Comparison of ENCODE assay signal across 23 cellular contexts in the genomic region with DNA sequence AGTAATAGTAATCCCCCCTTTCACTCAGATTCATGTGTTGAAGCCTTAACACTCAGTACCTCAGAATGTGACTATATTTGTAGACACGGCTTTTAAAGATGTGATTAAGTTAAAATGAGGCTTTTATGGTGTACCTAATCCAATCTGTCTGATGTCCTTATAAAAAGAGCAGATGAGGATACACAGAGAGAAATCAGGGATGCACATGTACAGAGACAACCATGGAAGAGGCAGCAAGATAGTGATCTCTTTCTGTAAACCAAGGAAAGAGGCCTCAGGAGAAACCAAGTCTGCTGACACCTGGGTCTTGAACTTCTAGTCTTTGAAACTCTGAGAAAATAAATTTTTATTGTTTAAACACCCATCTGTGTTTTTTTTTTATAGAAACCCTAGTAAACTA. TPM values are rescaled to one million over a fixed set of nuclear protein-coding genes. Genes with fewer than 3 reads are reported as not detected.
DNase-seq lines count a peak whose midpoint lies in the region; ATAC-seq and TF ChIP-seq lines count a peak whose summit lies in the region.
"Had no signal": no experiment of that assay in that cellular context is flagged by ENCODE, and none has a peak within 500 bp of the region (broad histone marks: within the 10 kb centered on the region; RNA-seq: fewer than 3 reads in every experiment).

No MANE protein-coding gene starts in this region.

- H3K4me2 ChIP-seq in SK-N-SH, result no peak overlapping the region
- H3K4me2 ChIP-seq: BLaER1 had no signal

- H3K9me2 ChIP-seq in SK-N-SH, result no peaks in the 10 kb centered on the region

- TF ChIP-seq RAD21 in SK-N-SH (IDR thresholded peaks at IDR 0.05; ENCODE audit: low read length), result no peak

- peak in 1 of 2 experiments; percentile 53; a peak in 1 of 4 replicates for TF ChIP-seq EP300 in SK-N-SH (IDR thresholded peaks at IDR 0.05; ENCODE audit: borderline replicate concordance in 1 of 2, low read depth in 1 of 2, low read length in 1 of 2)

- no peaks in the 10 kb centered on the region for H4K20me1 ChIP-seq in SK-N-SH (ENCODE audit: insufficient read depth)
- H4K20me1 ChIP-seq: BLaER1 had no signal

- no peak for TF ChIP-seq CTCF in SK-N-SH (IDR thresholded peaks at IDR 0.05)

- POLR2A ChIA-PET in SK-N-SH (lab: Yijun Ruan, JAX), result no interaction called here

- H3K79me2 ChIP-seq in SK-N-SH (ENCODE audit: insufficient read depth), result no peaks in the 10 kb centered on the region

- peaks cover 0 to 4% of the 10 kb centered on the region in 2 experiments; a peak in 2 of 4 replicates for H3K4me1 ChIP-seq in SK-N-SH (ENCODE audit: control insufficient read depth in 1 of 2, insufficient read depth in 2 of 2, low read depth in 1 of 2, low read length in 1 of 2)
- H3K4me1 ChIP-seq: BE2C had no signal

- CTCF ChIA-PET in SK-N-SH (lab: Yijun Ruan, JAX), result no interaction called here

- H3K9me3 ChIP-seq in SK-N-SH, result peaks cover 17% of the 10 kb centered on the region; the same call in 1 of the 2 replicates
- H3K9me3 ChIP-seq: BE2C had no signal

- H3K36me3 ChIP-seq in SK-N-SH (replicated peaks in 1 of 2; ENCODE audit: control insufficient read depth in 1 of 2, insufficient read depth in 2 of 2, low read length in 1 of 2), result no peaks in the 10 kb centered on the region
- H3K36me3 ChIP-seq: BE2C, BLaER1 had no signal

- no peak overlapping the region for H3K4me3 ChIP-seq in SK-N-SH (ENCODE audit: low read depth in 2 of 2, low read length in 1 of 2)
- H3K4me3 ChIP-seq: BLaER1, GM12878 had no signal

- H2AFZ ChIP-seq in SK-N-SH (ENCODE audit: low read depth), result no peak overlapping the region; the same call in 1 of the 2 replicates

- ATAC-seq in SK-N-SH treated with all-trans-retinoic acid at 6 μM for 48 hours (no peak), GM19452 (IDR thresholded peaks at IDR 0.05; ENCODE audit: unreplicated experiment) (no peak), HG03139 (IDR thresholded peaks at IDR 0.05; ENCODE audit: unreplicated experiment) (no peak)
- ATAC-seq: GM12878 had no signal

- 27% methylated on average over 1 of the region's 1 CpG for WGBS in SK-N-SH (ENCODE audit: low lambda C conversion rate)

- DNase-seq in SK-N-SH (no peak), SK-N-DZ (ENCODE audit: low spot score) (peak; percentile 95)
- DNase-seq: 8988T; ACHN; BE2C; C1 segment of cervical spinal cord; CD4-positive, alpha-beta memory T cell; CD4-positive, CD25-positive, alpha-beta regulatory T cell; CD8-positive, alpha-beta memory T cell; COR-L47; DMS 273 treated with DMSO at 0.1 percent for 48 hours; DMS153; DMS53; DMS79; DND-41; EL; GDM1 had no signal

- peak overlapping the region in 1 of 2 experiments; percentile 48; a peak in 2 of 4 replicates for H3K27ac ChIP-seq in SK-N-SH (ENCODE audit: low read depth in 2 of 2, low read length in 1 of 2)
- H3K27ac ChIP-seq: BLaER1 had no signal

- no peaks in the 10 kb centered on the region for H3F3A ChIP-seq in SK-N-SH (replicated peaks; ENCODE audit: insufficient read depth)

- no peaks in the 10 kb centered on the region for H3K27me3 ChIP-seq in SK-N-SH (ENCODE audit: insufficient read depth)
- H3K27me3 ChIP-seq: BE2C, BLaER1 had no signal

- no peak overlapping the region for H3K9ac ChIP-seq in SK-N-SH
- H3K9ac ChIP-seq: BLaER1 had no signal

TF ChIP-seq in SK-N-SH, 30 proteins besides CTCF, POLR2A, EP300 and RAD21:
- no peak for TF ChIP-seq FOXM1 (IDR thresholded peaks at IDR 0.05; ENCODE audit: low read depth)
- peak; percentile 61 for TF ChIP-seq GATA2 (CRISPR knock-in tag; IDR thresholded peaks at IDR 0.05)

TF ChIP-seq in SK-N-SH treated with all-trans-retinoic acid at 6 μM for 48 hours, 23 proteins besides CTCF, POLR2A, EP300 and RAD21:
- TF ChIP-seq SNAI2 (CRISPR knock-in tag; IDR thresholded peaks at IDR 0.05), result no peak
- TF ChIP-seq, protein P1, sequence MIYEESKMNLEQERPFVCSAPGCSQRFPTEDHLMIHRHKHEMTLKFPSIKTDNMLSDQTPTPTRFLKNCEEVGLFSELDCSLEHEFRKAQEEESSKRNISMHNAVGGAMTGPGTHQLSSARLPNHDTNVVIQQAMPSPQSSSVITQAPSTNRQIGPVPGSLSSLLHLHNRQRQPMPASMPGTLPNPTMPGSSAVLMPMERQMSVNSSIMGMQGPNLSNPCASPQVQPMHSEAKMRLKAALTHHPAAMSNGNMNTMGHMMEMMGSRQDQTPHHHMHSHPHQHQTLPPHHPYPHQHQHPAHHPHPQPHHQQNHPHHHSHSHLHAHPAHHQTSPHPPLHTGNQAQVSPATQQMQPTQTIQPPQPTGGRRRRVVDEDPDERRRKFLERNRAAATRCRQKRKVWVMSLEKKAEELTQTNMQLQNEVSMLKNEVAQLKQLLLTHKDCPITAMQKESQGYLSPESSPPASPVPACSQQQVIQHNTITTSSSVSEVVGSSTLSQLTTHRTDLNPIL (CRISPR knock-in tag; IDR thresholded peaks at IDR 0.05; ENCODE audit: low read depth), result no peak
- no peak for TF ChIP-seq CSDC2 (CRISPR knock-in tag; IDR thresholded peaks at IDR 0.05)
- TF ChIP-seq ZFP3 (CRISPR knock-in tag; IDR thresholded peaks at IDR 0.05), result no peak
- no peak for TF ChIP-seq ZC3H10 (CRISPR knock-in tag; IDR thresholded peaks at IDR 0.05)
- no peak for TF ChIP-seq GLIS3 (CRISPR knock-in tag; IDR thresholded peaks at IDR 0.05)
- TF ChIP-seq CSRNP3 (CRISPR knock-in tag; IDR thresholded peaks at IDR 0.05), result no peak
- TF ChIP-seq ZFP30 (CRISPR knock-in tag; IDR thresholded peaks at IDR 0.05), result no peak
- TF ChIP-seq TOX (CRISPR knock-in tag; IDR thresholded peaks at IDR 0.05; ENCODE audit: borderline replicate concordance), result no peak
- no peak for TF ChIP-seq ZNF70 (CRISPR knock-in tag; IDR thresholded peaks at IDR 0.05)
- no peak for TF ChIP-seq PPARA (CRISPR knock-in tag; IDR thresholded peaks at IDR 0.05; ENCODE audit: borderline replicate concordance)
- no peak for TF ChIP-seq ISL1 (CRISPR knock-in tag; IDR thresholded peaks at IDR 0.05)
- no peak for TF ChIP-seq OSR1 (CRISPR knock-in tag; IDR thresholded peaks at IDR 0.05)
TF ChIP-seq in SK-N-SH treated with all-trans-retinoic acid at 6 μM for 48 hours: peak in this region for 0.

RNA-seq across cellular contexts. Expression of gene ZNF365, which starts 44.0 kb away (rescaled TPM):
- 4.5 and 5.9 TPM in 2 replicates for polyA plus RNA-seq in SK-N-SH (2012; rRNA removed)
- polyA plus RNA-seq in SK-N-SH (2012; cell fraction: cytosol; rRNA removed), result 5.9 and 6.3 TPM in 2 replicates
- 4.0 and 4.8 TPM in 2 replicates for polyA plus RNA-seq in SK-N-SH (2012; cell fraction: nucleus; rRNA removed)
- polyA plus RNA-seq in SK-N-DZ (2014; cell fraction: cytosol; rRNA removed), result 1.4 and 1.9 TPM in 2 replicates
- polyA plus RNA-seq in SK-N-DZ (2014; cell fraction: nucleus; rRNA removed), result 1.1 and 1.4 TPM in 2 replicates
- polyA plus RNA-seq: CD14-positive monocyte had no signal
